In the genomic region with DNA sequence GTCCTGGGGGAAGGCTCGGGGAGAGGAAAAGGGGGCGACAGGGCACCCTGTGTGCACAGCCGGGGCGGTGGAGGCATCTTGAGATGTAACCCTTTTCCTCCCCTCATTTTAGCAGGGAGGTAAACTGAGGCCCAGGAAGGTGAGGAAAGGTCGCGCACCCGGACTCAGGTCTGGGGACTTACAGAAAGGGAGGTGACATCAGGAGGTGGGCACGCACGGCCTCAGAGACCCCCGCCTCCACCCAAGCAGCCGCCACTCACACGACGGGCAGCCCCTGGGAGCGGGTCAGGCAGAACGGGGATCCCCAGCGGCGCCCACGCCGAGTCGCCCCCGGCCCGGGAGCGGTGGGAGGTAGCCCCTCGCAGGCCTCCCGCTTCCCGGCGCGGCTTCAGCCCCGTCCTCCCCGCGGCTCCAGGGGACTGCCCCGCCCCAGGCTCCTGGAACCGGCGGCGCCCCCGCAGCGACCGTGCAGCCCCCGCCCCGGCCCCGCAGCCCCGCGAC, we compare ENCODE assay signal across 8 cellular contexts. TPM values are rescaled to one million over a fixed set of nuclear protein-coding genes. Genes with fewer than 3 reads are reported as not detected.
DNase-seq lines count a peak whose midpoint lies in the region; ATAC-seq and TF ChIP-seq lines count a peak whose summit lies in the region.

No MANE protein-coding gene starts in this region.

- H3K4me1 ChIP-seq in Karpas-422 (ENCODE audit: low read length) (peaks cover 9% of the 10 kb centered on the region), colonic mucosa (no peaks in the 10 kb centered on the region)

- no peak overlapping the region for H2AFZ ChIP-seq in Karpas-422 (ENCODE audit: low read length)

- H3K9me3 ChIP-seq in Karpas-422 (ENCODE audit: low read length) = no peaks in the 10 kb centered on the region
- no peaks in the 10 kb centered on the region for H3K9me3 ChIP-seq in colonic mucosa

- H3K27me3 Mint-ChIP-seq in natural killer cell treated with Interleukin-12 subunit alpha and Interleukin-12 subunit beta and Interleukin-15 and Interleukin-18, amount 100 ng/mL, for 72 hours = no peaks in the 10 kb centered on the region

- H3K36me3 ChIP-seq in Karpas-422 (ENCODE audit: insufficient read depth, low read length) = no peaks in the 10 kb centered on the region
- H3K36me3 ChIP-seq in colonic mucosa = no peaks in the 10 kb centered on the region

- peak; percentile 25 for DNase-seq in stimulated activated CD4-positive, alpha-beta T cell treated with anti-CD3 and anti-CD28 coated beads, Interleukin-4, amount 100 ng/mL, for 1 hour
- no peak for DNase-seq in stimulated activated CD4-positive, alpha-beta T cell treated with anti-CD3 and anti-CD28 coated beads, Interleukin-2, amount 100 ng/mL, for 48 hours
- DNase-seq in Karpas-422 (no peak), colonic mucosa (no peak), GM19238 (ENCODE audit: insufficient read length, low spot score) (no peak), mesenteric fat pad (ENCODE audit: low spot score) (no peak), A172 (ENCODE audit: low spot score) (no peak)
- peak; percentile 74 for DNase-seq in natural killer cell treated with Interleukin-12 subunit alpha and Interleukin-12 subunit beta and Interleukin-15 and Interleukin-18, amount 100 ng/mL, for 72 hours (ENCODE audit: low spot score)

- no peaks in the 10 kb centered on the region for H3K9me2 ChIP-seq in Karpas-422 (replicated peaks; ENCODE audit: insufficient read depth, low read length)

- peak overlapping the region; percentile 70 for H3K9ac ChIP-seq in Karpas-422 (ENCODE audit: low read length)
- H3K9ac ChIP-seq in colonic mucosa (ENCODE audit: low read depth in 2 of 2, low read length in 2 of 2) = peak overlapping the region; percentile 88 to 89

- H3K4me3 Mint-ChIP-seq in natural killer cell treated with Interleukin-12 subunit alpha and Interleukin-12 subunit beta and Interleukin-15 and Interleukin-18, amount 100 ng/mL, for 72 hours = peak overlapping the region; percentile 82

- TF ChIP-seq CTCF in colonic mucosa (IDR thresholded peaks at IDR 0.05) = no peak

- H3K4me1 Mint-ChIP-seq in natural killer cell treated with Interleukin-12 subunit alpha and Interleukin-12 subunit beta and Interleukin-15 and Interleukin-18, amount 100 ng/mL, for 72 hours (ENCODE audit: low read depth in 2 of 2) = peaks cover 11 to 27% of the 10 kb centered on the region in 2 donors

- no peaks in the 10 kb centered on the region for H3K36me3 Mint-ChIP-seq in natural killer cell treated with Interleukin-12 subunit alpha and Interleukin-12 subunit beta and Interleukin-15 and Interleukin-18, amount 100 ng/mL, for 72 hours

- no peaks in the 10 kb centered on the region for H3K27me3 ChIP-seq in Karpas-422 (ENCODE audit: low read length)
- no peaks in the 10 kb centered on the region for H3K27me3 ChIP-seq in colonic mucosa

- H3K79me2 ChIP-seq in Karpas-422 (ENCODE audit: low read length) = no peaks in the 10 kb centered on the region

- peak overlapping the region; percentile 82 for H3K4me2 ChIP-seq in Karpas-422 (ENCODE audit: low read depth, low read length, poor library complexity, severe bottlenecking)

- H3K9me3 Mint-ChIP-seq in natural killer cell treated with Interleukin-12 subunit alpha and Interleukin-12 subunit beta and Interleukin-15 and Interleukin-18, amount 100 ng/mL, for 72 hours = no peaks in the 10 kb centered on the region

- peaks cover 23% of the 10 kb centered on the region for H4K20me1 ChIP-seq in Karpas-422 (ENCODE audit: insufficient read depth, low read depth, low read length)

- H3K4me3 ChIP-seq in Karpas-422 (ENCODE audit: low read length) = peak overlapping the region; percentile 77
- peak overlapping the region; percentile 87 for H3K4me3 ChIP-seq in colonic mucosa

- intact Hi-C loops in colonic mucosa (cut with DNase I) = no loop called here

- no peak for ATAC-seq in natural killer cell treated with Interleukin-12 subunit alpha and Interleukin-12 subunit beta and Interleukin-15 and Interleukin-18, amount 100 ng/mL, for 72 hours

- peak overlapping the region in 1 of 2 donors; percentile 83 for H3K27ac Mint-ChIP-seq in natural killer cell treated with Interleukin-12 subunit alpha and Interleukin-12 subunit beta and Interleukin-15 and Interleukin-18, amount 100 ng/mL, for 72 hours

- no peak overlapping the region for H3K27ac ChIP-seq in Karpas-422 (ENCODE audit: low read length)
- peak overlapping the region; percentile 67 for H3K27ac ChIP-seq in colonic mucosa

RNA-seq across cellular contexts. Expression of gene PIP5K1C, which starts 0.5 kb away (rescaled TPM):
- total RNA-seq in Karpas-422 (2014; rRNA removed; shearing (Covaris generic); ENCODE audit: low replicate concordance) = 4.2 and 4.4 TPM in 2 replicates
- total RNA-seq in colonic mucosa = 10 to 100 TPM; 22.8 to 31.2 TPM
- total RNA-seq in natural killer cell treated with Interleukin-12 subunit alpha and Interleukin-12 subunit beta and Interleukin-15 and Interleukin-18, amount 100 ng/mL, for 72 hours = 10 to 100 TPM; 27.0 to 29.6 TPM
- total RNA-seq in mesenteric fat pad = 40.0 TPM
- total RNA-seq in A172 (2014; rRNA removed; shearing (Covaris generic)) = 18.8 and 21.4 TPM in 2 replicates

RNA-seq across cellular contexts. Expression of gene TJP3, which starts 8.4 kb away (rescaled TPM):
- not detected in 2 replicates for total RNA-seq in Karpas-422 (2014; rRNA removed; shearing (Covaris generic); ENCODE audit: low replicate concordance)
- total RNA-seq in colonic mucosa (100 to 1,000 TPM; 268 to 296 TPM), mesenteric fat pad (0.39 TPM)
- total RNA-seq in natural killer cell treated with Interleukin-12 subunit alpha and Interleukin-12 subunit beta and Interleukin-15 and Interleukin-18, amount 100 ng/mL, for 72 hours = 1 to 10 TPM in 1 of 2 donors, under 1 TPM in 1; 0.57 to 2.1 TPM
- total RNA-seq in A172 (2014; rRNA removed; shearing (Covaris generic)) = 0.93 and 0.98 TPM in 2 replicates

Comparison
In these comparisons a context has a peak if more than half of its experiments do, and no peak if none do; other contexts are left out.
1. DNase-seq: peak in stimulated activated CD4-positive, alpha-beta T cell treated with anti-CD3 and anti-CD28 coated beads, Interleukin-4, amount 100 ng/mL, for 1 hour (single experiment) and natural killer cell treated with Interleukin-12 subunit alpha and Interleukin-12 subunit beta and Interleukin-15 and Interleukin-18, amount 100 ng/mL, for 72 hours (single experiment); none in stimulated activated CD4-positive, alpha-beta T cell treated with anti-CD3 and anti-CD28 coated beads, Interleukin-2, amount 100 ng/mL, for 48 hours (0 of 2), Karpas-422 (single experiment), colonic mucosa (single experiment), GM19238 (single experiment), mesenteric fat pad (single experiment) and A172 (single experiment).
2. RNA of gene TJP3, which starts 8.4 kb away (total RNA-seq): 268 to 296 TPM in colonic mucosa; 0.57 to 2.1 TPM in natural killer cell treated with Interleukin-12 subunit alpha and Interleukin-12 subunit beta and Interleukin-15 and Interleukin-18, amount 100 ng/mL, for 72 hours, 0.93 to 0.98 TPM in A172, 0.39 TPM in mesenteric fat pad (single experiment) and not detected in Karpas-422; every median in the first group is over 10 times any median in the second.